Comparison of ENCODE assay signal across 8 cellular contexts in genomic region chr7:23246540-23246939, GRCh38. TPM values are rescaled to one million over a fixed set of nuclear protein-coding genes. Genes with fewer than 3 reads are reported as not detected.
A peak's percentile ranks its signal among the peaks of the same experiment; 100 is the strongest.
DNase-seq lines count a peak whose midpoint lies in the region; ATAC-seq and TF ChIP-seq lines count a peak whose summit lies in the region.

Gene GPNMB, plus strand, starts transcription at chr7:23246775. Its CDS starts 83 bp downstream, at chr7:23246858.

- H3K27ac ChIP-seq in caudate nucleus (ENCODE audit: low read depth, low read length) (peak within 1 kb of the TSS; percentile 52), left lung (peak within 1 kb of the TSS; percentile 55 to 71), testis (peak within 1 kb of the TSS; percentile 47 to 68), WERI-Rb-1 (no peak within 1 kb of the TSS)

- peak within 1 kb of the TSS; percentile 35 to 41 for H3K4me3 ChIP-seq in left lung
- peak within 1 kb of the TSS; percentile 43 to 61 for H3K4me3 ChIP-seq in testis
- H3K4me3 ChIP-seq in WERI-Rb-1 (ENCODE audit: low read depth, low read length), result no peak within 1 kb of the TSS

- H3K27me3 ChIP-seq in left lung (peaks cover 0 to 63% of the 10 kb centered on the region in 2 donors), testis (no peaks in the 10 kb centered on the region), WERI-Rb-1 (ENCODE audit: insufficient read depth, low read depth, severe bottlenecking) (no peaks in the 10 kb centered on the region)

- TF ChIP-seq POLR2A in testis (IDR thresholded peaks at IDR 0.05), result no peak

- H3K4me1 ChIP-seq in left lung, result peaks cover 0 to 11% of the 10 kb centered on the region in 2 donors
- no peaks in the 10 kb centered on the region for H3K4me1 ChIP-seq in testis

- H3K36me3 ChIP-seq in left lung, result no peaks in the 10 kb centered on the region
- H3K36me3 ChIP-seq in testis (ENCODE audit: low read depth, missing control alignments), result no peaks in the 10 kb centered on the region
- no peaks in the 10 kb centered on the region for H3K36me3 ChIP-seq in WERI-Rb-1

- peak; percentile 82 for ATAC-seq in left lung
- ATAC-seq in GM21717 (IDR thresholded peaks at IDR 0.05; ENCODE audit: unreplicated experiment), result no peak
- no peak for ATAC-seq in GM19035 (IDR thresholded peaks at IDR 0.05; ENCODE audit: unreplicated experiment)

- H3K9me3 ChIP-seq in left lung (no peaks in the 10 kb centered on the region), testis (no peaks in the 10 kb centered on the region), WERI-Rb-1 (ENCODE audit: severe bottlenecking) (no peaks in the 10 kb centered on the region)

- DNase-seq in HT1080 (ENCODE audit: low read depth) (peak; percentile 65), caudate nucleus (lab: John Stamatoyannopoulos, UW) (no peak), left lung (peak in 1 of 2 donors; percentile 70), testis (peak; percentile 75), WERI-Rb-1 (no peak)
- no peak for DNase-seq in stimulated activated CD4-positive, alpha-beta T cell treated with anti-CD3 and anti-CD28 coated beads, Interleukin-4, amount 100 ng/mL, for 1 hour

- intact Hi-C loops in left lung (cut with DNase I), result no loop called here
- intact Hi-C loops in testis (cut with DNase I; ENCODE audit: low total_unique reads), result no loop called here

- TF ChIP-seq CTCF in left lung (IDR thresholded peaks at IDR 0.05) (no peak), testis (IDR thresholded peaks at IDR 0.05) (no peak), WERI-Rb-1 (IDR thresholded peaks at IDR 0.05; ENCODE audit: low read depth, low read length) (no peak)

- 18 to 33% methylated on average over 7 of the region's 7 CpGs for WGBS in testis, 2 donors

RNA-seq across cellular contexts. Expression of gene GPNMB, which starts in this region (rescaled TPM):
- total RNA-seq in HT1080 (2014; rRNA removed; shearing (Covaris generic)), result 2.8 and 3.9 TPM in 2 replicates
- 1.3 and 1.5 TPM in 2 replicates for polyA plus RNA-seq in HT1080 (2015; cell fraction: cytosol; rRNA removed)
- 3.4 and 3.9 TPM in 2 replicates for polyA plus RNA-seq in HT1080 (2015; cell fraction: nucleus; rRNA removed)
- 100 to 1,000 TPM; 236 to 290 TPM for total RNA-seq in left lung
- total RNA-seq in testis, result 10 to 100 TPM; 15.6 to 33.6 TPM
- 81.9 TPM for polyA plus RNA-seq in testis (ENCODE audit: insufficient read depth, low read depth, low replicate concordance)

Comparison
In these comparisons a context has a peak if more than half of its experiments do, and no peak if none do; other contexts are left out.
1. RNA of gene GPNMB (total RNA-seq): 236 to 290 TPM in left lung; 15.6 to 33.6 TPM in testis and 2.8 to 3.9 TPM in HT1080; every median in the first group is over 4 times any median in the second.
2. DNase-seq: peak in HT1080 (single experiment) and testis (single experiment); none in caudate nucleus (0 of 61), WERI-Rb-1 (single experiment) and stimulated activated CD4-positive, alpha-beta T cell treated with anti-CD3 and anti-CD28 coated beads, Interleukin-4, amount 100 ng/mL, for 1 hour (single experiment).